ENCODE assay signal across 18 cellular contexts in the genomic region with DNA sequence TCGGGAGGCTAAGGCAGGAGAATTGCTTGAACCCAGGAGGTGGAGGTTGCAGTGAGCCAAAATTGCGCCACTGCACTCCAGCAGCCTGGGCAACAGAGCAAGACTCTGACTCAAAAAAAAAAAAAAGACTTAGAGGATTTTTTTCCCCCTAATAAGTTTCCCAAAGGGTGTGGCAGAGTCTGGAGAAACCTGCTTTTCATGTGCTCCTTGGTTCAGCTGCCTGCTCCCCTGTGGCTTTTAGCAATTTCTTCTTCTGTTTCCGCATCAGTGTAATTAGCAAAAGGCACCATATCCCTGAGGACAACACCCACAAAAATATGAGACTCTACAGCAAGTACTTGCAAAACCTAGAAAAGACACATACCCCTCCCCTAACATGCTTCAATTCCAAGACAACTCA. TPM values are rescaled to one million over a fixed set of nuclear protein-coding genes. Genes with fewer than 3 reads are reported as not detected.
DNase-seq lines count a peak whose midpoint lies in the region; ATAC-seq and TF ChIP-seq lines count a peak whose summit lies in the region.
"Had no signal": no experiment of that assay in that cellular context is flagged by ENCODE, and none has a peak within 500 bp of the region (broad histone marks: within the 10 kb centered on the region; RNA-seq: fewer than 3 reads in every experiment).

No MANE protein-coding gene starts in this region.

- no peaks in the 10 kb centered on the region for H3K9me2 ChIP-seq in PC-3 (replicated peaks; ENCODE audit: low read length)

- DNase-seq in PC-3, result peak; percentile 47
- DNase-seq in epithelial cell of prostate (ENCODE audit: low read depth, low spot score), result no peak
- no peak for DNase-seq in left colon
- DNase-seq in NCI-H1694 (lab: John Stamatoyannopoulos, UW), result no peak
- DNase-seq in GM13976 (ENCODE audit: low spot score), result no peak
- DNase-seq: ACHN; BE2C; C1 segment of cervical spinal cord; CD4-positive, CD25-positive, alpha-beta regulatory T cell; CD8-positive, alpha-beta memory T cell; COR-L47; GF-D8; HFFc6 had no signal

- no peak overlapping the region for H2AFZ ChIP-seq in PC-3 (ENCODE audit: low read length)
- H2AFZ ChIP-seq: GM23338 had no signal

- H3K27ac ChIP-seq in PC-3 (ENCODE audit: low read length) (no peak overlapping the region), epithelial cell of prostate (peak overlapping the region; percentile 4)
- H3K27ac ChIP-seq: HL-60 had no signal

- BruUV-seq in PC-3 (replicated peaks; lab: Mats Ljungman, UMichigan), result no TSS peak

- no peaks in the 10 kb centered on the region for H3K9me3 ChIP-seq in PC-3 (ENCODE audit: low read length)
- H3K9me3 ChIP-seq: BE2C had no signal

- H3F3A ChIP-seq in PC-3 (ENCODE audit: low read length, unreplicated experiment), result no peaks in the 10 kb centered on the region

- in situ Hi-C loops in GM13976 (cut with MboI; ENCODE audit: low sequenced_read_pairs, unreplicated experiment), result loop anchor here (25.0 kb wide), 1 partner anchor 747 kb away; no protein-coding TSS in a partner anchor

- POLR2A ChIA-PET in PC-3 (lab: Charles Lee; ENCODE audit: unreplicated experiment), result interaction anchor here (0.6 kb wide), 1 partner anchor 100 kb away, joined by 4 read pairs; no protein-coding TSS in a partner anchor

- H3K4me2 ChIP-seq in PC-3 (ENCODE audit: low read length), result no peak overlapping the region
- H3K4me2 ChIP-seq: GM23338 had no signal

- no peak for TF ChIP-seq CTCF in PC-3 (conservative IDR thresholded peaks at IDR 0.05; ENCODE audit: low read depth, low read length)
- TF ChIP-seq CTCF in GM13976 (IDR thresholded peaks at IDR 0.05; ENCODE audit: borderline replicate concordance, control extremely low read depth, extremely low read depth, insufficient read depth, missing control alignments), result no peak

- intact Hi-C loops in PC-3 (cut with micrococcal nuclease), result no loop called here
- intact Hi-C loops in left colon (cut with DNase I, micrococcal nuclease), result no loop called here

- H3K9ac ChIP-seq in PC-3 (ENCODE audit: low read length), result no peak overlapping the region

- ATAC-seq in PC-3 (no peak), left colon (peak; percentile 38), GM21576 (IDR thresholded peaks at IDR 0.05; ENCODE audit: unreplicated experiment) (no peak)
- ATAC-seq: GM23338, HCT116, K562 had no signal

- CTCF ChIA-PET in PC-3 (lab: Charles Lee), result no interaction called here

- no peaks in the 10 kb centered on the region for H3K27me3 ChIP-seq in PC-3 (ENCODE audit: low read length)

- no peaks in the 10 kb centered on the region for H3K36me3 ChIP-seq in PC-3 (ENCODE audit: low read depth, low read length)
- H3K36me3 ChIP-seq: BE2C had no signal

- H3K79me2 ChIP-seq in PC-3 (ENCODE audit: low read length), result no peaks in the 10 kb centered on the region

- H3K4me3 ChIP-seq in PC-3 (ENCODE audit: low read length), result no peak overlapping the region
- H3K4me3 ChIP-seq: GM23338, K562 had no signal

- H3K4me1 ChIP-seq in PC-3 (ENCODE audit: insufficient read depth, low read length), result peaks cover 13% of the 10 kb centered on the region
- H3K4me1 ChIP-seq: BE2C had no signal

- no peaks in the 10 kb centered on the region for H4K20me1 ChIP-seq in PC-3 (ENCODE audit: low read length)

RNA-seq across cellular contexts. Expression of a gene that starts 28.6 kb away (rescaled TPM):
- 16.3 and 17.1 TPM in 2 replicates for total RNA-seq in PC-3 (2014; rRNA removed)
- 1 to 10 TPM; 6.2 to 9.3 TPM for total RNA-seq in left colon
